1 cellular context compared by ENCODE assay signal in the genomic region with DNA sequence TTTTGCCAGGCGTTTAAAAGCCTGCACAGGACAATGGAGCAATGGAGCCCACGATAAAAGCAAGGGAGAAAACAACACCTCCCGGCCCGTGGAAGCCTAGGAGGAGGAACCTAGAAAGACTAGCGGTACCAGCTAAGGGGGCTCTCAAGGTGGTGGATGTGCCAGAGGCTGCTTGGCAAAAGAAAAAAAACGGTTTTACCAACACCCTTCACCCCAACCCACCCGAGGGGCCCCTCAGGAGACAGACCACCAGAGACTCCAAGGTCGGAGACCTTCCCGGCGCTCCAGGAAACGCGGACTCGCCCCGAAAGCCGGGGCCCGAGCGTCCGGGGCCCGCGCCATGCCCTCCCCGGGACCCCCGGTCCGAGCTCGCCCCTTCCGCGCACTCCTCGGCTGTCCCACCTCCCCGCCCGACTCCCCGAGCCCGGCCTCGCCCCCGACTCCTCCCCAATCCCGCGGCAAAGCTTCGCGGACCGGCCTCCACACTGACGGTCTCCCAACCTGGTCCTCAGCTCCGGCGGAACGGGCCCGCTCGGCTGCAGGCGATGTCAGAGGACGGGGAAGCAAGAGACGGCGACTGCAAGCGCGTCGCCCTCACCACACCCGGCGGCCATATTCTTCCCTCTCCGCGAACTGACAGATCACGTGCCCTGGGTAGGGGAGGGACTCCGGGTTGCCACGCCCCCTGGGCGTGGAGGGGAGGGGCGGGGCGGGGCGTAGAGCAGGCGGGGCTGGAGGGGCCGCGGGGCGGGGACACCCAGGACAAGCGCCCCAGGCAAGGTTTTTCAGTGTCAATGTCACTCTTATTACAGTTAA.
TF ChIP-seq lines count a peak whose summit lies in the region.

A gene (minus strand): TSS at position 635 of the 816 bp plus-strand sequence. CDS start 10,520 bp downstream, outside the sequence.

TF ChIP-seq in HepG2, 621 proteins besides CTCF, POLR2A, EP300 and RAD21 (continued from another document and continues in another):
- TF ChIP-seq NR2C2 (CRISPR knock-in tag; IDR thresholded peaks at IDR 0.05; ENCODE audit: borderline replicate concordance) (0 out of 2 replicates have a peak, but pooled peaks have one; percentile 24), ZNF230 (CRISPR knock-in tag; IDR thresholded peaks at IDR 0.05) (0 out of 2 replicates have a peak, but pooled peaks have one; percentile 30), ZNF30 (CRISPR knock-in tag; IDR thresholded peaks at IDR 0.05) (no peak), MED8 (CRISPR knock-in tag; IDR thresholded peaks at IDR 0.05; ENCODE audit: insufficient replicate concordance) (no peak), ZC3H4 (CRISPR knock-in tag; IDR thresholded peaks at IDR 0.05; ENCODE audit: borderline replicate concordance) (no peak), ZNF766 (CRISPR knock-in tag; IDR thresholded peaks at IDR 0.05; ENCODE audit: borderline replicate concordance) (no peak), SOX5 (CRISPR knock-in tag; IDR thresholded peaks at IDR 0.05; ENCODE audit: borderline replicate concordance) (peak; percentile 48; the same call in 1 of the 2 replicates), GATAD1 (CRISPR knock-in tag; IDR thresholded peaks at IDR 0.05) (peak; percentile 79), TBX2 (CRISPR knock-in tag; IDR thresholded peaks at IDR 0.05; ENCODE audit: borderline replicate concordance) (peak; percentile 47; the same call in 1 of the 2 replicates), POLR2G (IDR thresholded peaks at IDR 0.05; ENCODE audit: low read depth, low read length) (peak; percentile 90), HOXA5 (CRISPR knock-in tag; IDR thresholded peaks at IDR 0.05) (peak; percentile 53; the same call in 1 of the 2 replicates), ZNF674 (CRISPR knock-in tag; IDR thresholded peaks at IDR 0.05; ENCODE audit: low read depth) (no peak), RFX3 (CRISPR knock-in tag; IDR thresholded peaks at IDR 0.05) (no peak), YEATS4 (CRISPR knock-in tag; IDR thresholded peaks at IDR 0.05; ENCODE audit: borderline replicate concordance) (peak; percentile 79), ZNF543 (CRISPR knock-in tag; IDR thresholded peaks at IDR 0.05) (peak; percentile 62; the same call in 1 of the 2 replicates), ZNF616 (CRISPR knock-in tag; IDR thresholded peaks at IDR 0.05; ENCODE audit: low read depth) (peak; percentile 47), ZNF225 (CRISPR knock-in tag; IDR thresholded peaks at IDR 0.05) (peak; percentile 68; the same call in 1 of the 2 replicates), ZFP1 (CRISPR knock-in tag; IDR thresholded peaks at IDR 0.05) (no peak), ZNF350 (CRISPR knock-in tag; IDR thresholded peaks at IDR 0.05; ENCODE audit: borderline replicate concordance, low read depth) (peak; percentile 40; the same call in 1 of the 2 replicates), HNRNPLL (IDR thresholded peaks at IDR 0.05; ENCODE audit: low read depth, low read length, poor library complexity, severe bottlenecking) (peak; percentile 19), ZNF550 (CRISPR knock-in tag; IDR thresholded peaks at IDR 0.05; ENCODE audit: borderline replicate concordance) (no peak), TEAD3 (CRISPR knock-in tag; optimal IDR thresholded peaks at IDR 0.05; ENCODE audit: borderline replicate concordance) (no peak), DR1 (CRISPR knock-in tag; IDR thresholded peaks at IDR 0.05) (peak; percentile 32; the same call in 1 of the 2 replicates), IRX3 (CRISPR knock-in tag; IDR thresholded peaks at IDR 0.05; ENCODE audit: borderline replicate concordance, low read depth) (0 out of 2 replicates have a peak, but pooled peaks have one; percentile 35), ZFP36 (IDR thresholded peaks at IDR 0.05; ENCODE audit: borderline replicate concordance, low read depth, low read length, partially characterized antibody) (no peak), ZNF788 (CRISPR knock-in tag; IDR thresholded peaks at IDR 0.05; ENCODE audit: borderline replicate concordance) (peak; percentile 57; the same call in 1 of the 2 replicates)
- TF ChIP-seq, protein P1, sequence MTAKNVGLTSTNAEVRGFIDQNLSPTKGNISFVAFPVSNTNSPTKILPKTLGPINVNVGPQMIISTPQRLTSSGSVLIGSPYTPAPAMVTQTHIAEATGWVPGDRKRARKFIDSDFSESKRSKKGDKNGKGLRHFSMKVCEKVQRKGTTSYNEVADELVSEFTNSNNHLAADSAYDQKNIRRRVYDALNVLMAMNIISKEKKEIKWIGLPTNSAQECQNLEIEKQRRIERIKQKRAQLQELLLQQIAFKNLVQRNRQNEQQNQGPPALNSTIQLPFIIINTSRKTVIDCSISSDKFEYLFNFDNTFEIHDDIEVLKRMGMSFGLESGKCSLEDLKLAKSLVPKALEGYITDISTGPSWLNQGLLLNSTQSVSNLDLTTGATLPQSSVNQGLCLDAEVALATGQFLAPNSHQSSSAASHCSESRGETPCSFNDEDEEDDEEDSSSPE (CRISPR knock-in tag; IDR thresholded peaks at IDR 0.05), result no peak; the same call in 1 of the 2 replicates
- TF ChIP-seq, protein P2, sequence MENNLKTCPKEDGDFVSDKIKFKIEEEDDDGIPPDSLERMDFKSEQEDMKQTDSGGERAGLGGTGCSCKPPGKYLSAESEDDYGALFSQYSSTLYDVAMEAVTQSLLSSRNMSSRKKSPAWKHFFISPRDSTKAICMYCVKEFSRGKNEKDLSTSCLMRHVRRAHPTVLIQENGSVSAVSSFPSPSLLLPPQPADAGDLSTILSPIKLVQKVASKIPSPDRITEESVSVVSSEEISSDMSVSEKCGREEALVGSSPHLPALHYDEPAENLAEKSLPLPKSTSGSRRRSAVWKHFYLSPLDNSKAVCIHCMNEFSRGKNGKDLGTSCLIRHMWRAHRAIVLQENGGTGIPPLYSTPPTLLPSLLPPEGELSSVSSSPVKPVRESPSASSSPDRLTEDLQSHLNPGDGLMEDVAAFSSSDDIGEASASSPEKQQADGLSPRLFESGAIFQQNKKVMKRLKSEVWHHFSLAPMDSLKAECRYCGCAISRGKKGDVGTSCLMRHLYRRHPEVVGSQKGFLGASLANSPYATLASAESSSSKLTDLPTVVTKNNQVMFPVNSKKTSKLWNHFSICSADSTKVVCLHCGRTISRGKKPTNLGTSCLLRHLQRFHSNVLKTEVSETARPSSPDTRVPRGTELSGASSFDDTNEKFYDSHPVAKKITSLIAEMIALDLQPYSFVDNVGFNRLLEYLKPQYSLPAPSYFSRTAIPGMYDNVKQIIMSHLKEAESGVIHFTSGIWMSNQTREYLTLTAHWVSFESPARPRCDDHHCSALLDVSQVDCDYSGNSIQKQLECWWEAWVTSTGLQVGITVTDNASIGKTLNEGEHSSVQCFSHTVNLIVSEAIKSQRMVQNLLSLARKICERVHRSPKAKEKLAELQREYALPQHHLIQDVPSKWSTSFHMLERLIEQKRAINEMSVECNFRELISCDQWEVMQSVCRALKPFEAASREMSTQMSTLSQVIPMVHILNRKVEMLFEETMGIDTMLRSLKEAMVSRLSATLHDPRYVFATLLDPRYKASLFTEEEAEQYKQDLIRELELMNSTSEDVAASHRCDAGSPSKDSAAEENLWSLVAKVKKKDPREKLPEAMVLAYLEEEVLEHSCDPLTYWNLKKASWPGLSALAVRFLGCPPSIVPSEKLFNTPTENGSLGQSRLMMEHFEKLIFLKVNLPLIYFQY (CRISPR knock-in tag; IDR thresholded peaks at IDR 0.05; ENCODE audit: borderline replicate concordance), result no peak; the same call in 1 of the 2 replicates
- TF ChIP-seq, protein P3, sequence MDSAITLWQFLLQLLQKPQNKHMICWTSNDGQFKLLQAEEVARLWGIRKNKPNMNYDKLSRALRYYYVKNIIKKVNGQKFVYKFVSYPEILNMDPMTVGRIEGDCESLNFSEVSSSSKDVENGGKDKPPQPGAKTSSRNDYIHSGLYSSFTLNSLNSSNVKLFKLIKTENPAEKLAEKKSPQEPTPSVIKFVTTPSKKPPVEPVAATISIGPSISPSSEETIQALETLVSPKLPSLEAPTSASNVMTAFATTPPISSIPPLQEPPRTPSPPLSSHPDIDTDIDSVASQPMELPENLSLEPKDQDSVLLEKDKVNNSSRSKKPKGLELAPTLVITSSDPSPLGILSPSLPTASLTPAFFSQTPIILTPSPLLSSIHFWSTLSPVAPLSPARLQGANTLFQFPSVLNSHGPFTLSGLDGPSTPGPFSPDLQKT (CRISPR knock-in tag; IDR thresholded peaks at IDR 0.05; ENCODE audit: borderline replicate concordance), result no peak
- TF ChIP-seq, protein P4, sequence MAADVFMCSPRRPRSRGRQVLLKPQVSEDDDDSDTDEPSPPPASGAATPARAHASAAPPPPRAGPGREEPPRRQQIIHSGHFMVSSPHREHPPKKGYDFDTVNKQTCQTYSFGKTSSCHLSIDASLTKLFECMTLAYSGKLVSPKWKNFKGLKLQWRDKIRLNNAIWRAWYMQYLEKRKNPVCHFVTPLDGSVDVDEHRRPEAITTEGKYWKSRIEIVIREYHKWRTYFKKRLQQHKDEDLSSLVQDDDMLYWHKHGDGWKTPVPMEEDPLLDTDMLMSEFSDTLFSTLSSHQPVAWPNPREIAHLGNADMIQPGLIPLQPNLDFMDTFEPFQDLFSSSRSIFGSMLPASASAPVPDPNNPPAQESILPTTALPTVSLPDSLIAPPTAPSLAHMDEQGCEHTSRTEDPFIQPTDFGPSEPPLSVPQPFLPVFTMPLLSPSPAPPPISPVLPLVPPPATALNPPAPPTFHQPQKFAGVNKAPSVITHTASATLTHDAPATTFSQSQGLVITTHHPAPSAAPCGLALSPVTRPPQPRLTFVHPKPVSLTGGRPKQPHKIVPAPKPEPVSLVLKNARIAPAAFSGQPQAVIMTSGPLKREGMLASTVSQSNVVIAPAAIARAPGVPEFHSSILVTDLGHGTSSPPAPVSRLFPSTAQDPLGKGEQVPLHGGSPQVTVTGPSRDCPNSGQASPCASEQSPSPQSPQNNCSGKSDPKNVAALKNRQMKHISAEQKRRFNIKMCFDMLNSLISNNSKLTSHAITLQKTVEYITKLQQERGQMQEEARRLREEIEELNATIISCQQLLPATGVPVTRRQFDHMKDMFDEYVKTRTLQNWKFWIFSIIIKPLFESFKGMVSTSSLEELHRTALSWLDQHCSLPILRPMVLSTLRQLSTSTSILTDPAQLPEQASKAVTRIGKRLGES (CRISPR knock-in tag; IDR thresholded peaks at IDR 0.05; ENCODE audit: borderline replicate concordance), result peak; percentile 41; the same call in 1 of the 2 replicates
- TF ChIP-seq, protein P5, sequence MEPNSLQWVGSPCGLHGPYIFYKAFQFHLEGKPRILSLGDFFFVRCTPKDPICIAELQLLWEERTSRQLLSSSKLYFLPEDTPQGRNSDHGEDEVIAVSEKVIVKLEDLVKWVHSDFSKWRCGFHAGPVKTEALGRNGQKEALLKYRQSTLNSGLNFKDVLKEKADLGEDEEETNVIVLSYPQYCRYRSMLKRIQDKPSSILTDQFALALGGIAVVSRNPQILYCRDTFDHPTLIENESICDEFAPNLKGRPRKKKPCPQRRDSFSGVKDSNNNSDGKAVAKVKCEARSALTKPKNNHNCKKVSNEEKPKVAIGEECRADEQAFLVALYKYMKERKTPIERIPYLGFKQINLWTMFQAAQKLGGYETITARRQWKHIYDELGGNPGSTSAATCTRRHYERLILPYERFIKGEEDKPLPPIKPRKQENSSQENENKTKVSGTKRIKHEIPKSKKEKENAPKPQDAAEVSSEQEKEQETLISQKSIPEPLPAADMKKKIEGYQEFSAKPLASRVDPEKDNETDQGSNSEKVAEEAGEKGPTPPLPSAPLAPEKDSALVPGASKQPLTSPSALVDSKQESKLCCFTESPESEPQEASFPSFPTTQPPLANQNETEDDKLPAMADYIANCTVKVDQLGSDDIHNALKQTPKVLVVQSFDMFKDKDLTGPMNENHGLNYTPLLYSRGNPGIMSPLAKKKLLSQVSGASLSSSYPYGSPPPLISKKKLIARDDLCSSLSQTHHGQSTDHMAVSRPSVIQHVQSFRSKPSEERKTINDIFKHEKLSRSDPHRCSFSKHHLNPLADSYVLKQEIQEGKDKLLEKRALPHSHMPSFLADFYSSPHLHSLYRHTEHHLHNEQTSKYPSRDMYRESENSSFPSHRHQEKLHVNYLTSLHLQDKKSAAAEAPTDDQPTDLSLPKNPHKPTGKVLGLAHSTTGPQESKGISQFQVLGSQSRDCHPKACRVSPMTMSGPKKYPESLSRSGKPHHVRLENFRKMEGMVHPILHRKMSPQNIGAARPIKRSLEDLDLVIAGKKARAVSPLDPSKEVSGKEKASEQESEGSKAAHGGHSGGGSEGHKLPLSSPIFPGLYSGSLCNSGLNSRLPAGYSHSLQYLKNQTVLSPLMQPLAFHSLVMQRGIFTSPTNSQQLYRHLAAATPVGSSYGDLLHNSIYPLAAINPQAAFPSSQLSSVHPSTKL (CRISPR knock-in tag; IDR thresholded peaks at IDR 0.05), result peak; percentile 38; the same call in 1 of the 2 replicates
- TF ChIP-seq, protein P6, sequence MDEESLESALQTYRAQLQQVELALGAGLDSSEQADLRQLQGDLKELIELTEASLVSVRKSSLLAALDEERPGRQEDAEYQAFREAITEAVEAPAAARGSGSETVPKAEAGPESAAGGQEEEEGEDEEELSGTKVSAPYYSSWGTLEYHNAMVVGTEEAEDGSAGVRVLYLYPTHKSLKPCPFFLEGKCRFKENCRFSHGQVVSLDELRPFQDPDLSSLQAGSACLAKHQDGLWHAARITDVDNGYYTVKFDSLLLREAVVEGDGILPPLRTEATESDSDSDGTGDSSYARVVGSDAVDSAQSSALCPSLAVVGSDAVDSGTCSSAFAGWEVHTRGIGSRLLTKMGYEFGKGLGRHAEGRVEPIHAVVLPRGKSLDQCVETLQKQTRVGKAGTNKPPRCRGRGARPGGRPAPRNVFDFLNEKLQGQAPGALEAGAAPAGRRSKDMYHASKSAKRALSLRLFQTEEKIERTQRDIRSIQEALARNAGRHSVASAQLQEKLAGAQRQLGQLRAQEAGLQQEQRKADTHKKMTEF (CRISPR knock-in tag; IDR thresholded peaks at IDR 0.05), result peak; percentile 40; the same call in 1 of the 2 replicates
- TF ChIP-seq, protein P7, sequence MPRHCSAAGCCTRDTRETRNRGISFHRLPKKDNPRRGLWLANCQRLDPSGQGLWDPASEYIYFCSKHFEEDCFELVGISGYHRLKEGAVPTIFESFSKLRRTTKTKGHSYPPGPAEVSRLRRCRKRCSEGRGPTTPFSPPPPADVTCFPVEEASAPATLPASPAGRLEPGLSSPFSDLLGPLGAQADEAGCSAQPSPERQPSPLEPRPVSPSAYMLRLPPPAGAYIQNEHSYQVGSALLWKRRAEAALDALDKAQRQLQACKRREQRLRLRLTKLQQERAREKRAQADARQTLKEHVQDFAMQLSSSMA (CRISPR knock-in tag; IDR thresholded peaks at IDR 0.05), result no peak
